ENCODE assay signal across 14 cellular contexts in genomic region chr5:139416651-139417050, GRCh38. TPM values are rescaled to one million over a fixed set of nuclear protein-coding genes. Genes with fewer than 3 reads are reported as not detected.
DNase-seq lines count a peak whose midpoint lies in the region; ATAC-seq and TF ChIP-seq lines count a peak whose summit lies in the region.
"Had no signal": no experiment of that assay in that cellular context is flagged by ENCODE, and none has a peak within 500 bp of the region (broad histone marks: within the 10 kb centered on the region; RNA-seq: fewer than 3 reads in every experiment).

No MANE protein-coding gene starts in this region.

- peaks cover 54% of the 10 kb centered on the region for H3K4me1 Mint-ChIP-seq in activated CD4-positive, alpha-beta memory T cell treated with anti-CD3 and anti-CD28 coated beads for 36 hours (ENCODE audit: low read depth)
- H3K4me1 Mint-ChIP-seq: IgD-negative memory B cell had no signal

- H3K27me3 Mint-ChIP-seq in activated CD4-positive, alpha-beta memory T cell treated with anti-CD3 and anti-CD28 coated beads for 36 hours, result no peaks in the 10 kb centered on the region
- H3K27me3 Mint-ChIP-seq: IgD-negative memory B cell had no signal

- H3K27me3 ChIP-seq in thoracic aorta (replicated peaks; ENCODE audit: insufficient read depth) (no peaks in the 10 kb centered on the region), body of pancreas (no peaks in the 10 kb centered on the region)
- H3K27me3 ChIP-seq: adrenal gland had no signal

- H3K4me3 ChIP-seq in fibroblast of villous mesenchyme (ENCODE audit: low read depth, low read length) (no peak overlapping the region), thoracic aorta (no peak overlapping the region), body of pancreas (no peak overlapping the region)
- H3K4me3 ChIP-seq: adrenal gland had no signal

- no peaks in the 10 kb centered on the region for H3K9me3 Mint-ChIP-seq in activated CD4-positive, alpha-beta memory T cell treated with anti-CD3 and anti-CD28 coated beads for 36 hours
- H3K9me3 Mint-ChIP-seq: IgD-negative memory B cell had no signal

- H3K27ac ChIP-seq in thoracic aorta (peak overlapping the region; percentile 36 to 83), body of pancreas (peak overlapping the region in 1 of 4 donors; percentile 46)

- intact Hi-C loops in activated CD4-positive, alpha-beta memory T cell treated with anti-CD3 and anti-CD28 coated beads for 36 hours (cut with micrococcal nuclease), result no loop called here
- intact Hi-C loops in body of pancreas (cut with DNase I), result no loop called here

- CTCF ChIA-PET in activated CD4-positive, alpha-beta memory T cell treated with anti-CD3 and anti-CD28 coated beads for 36 hours (lab: Charles Lee), result interaction anchor here (1.0 to 13.6 kb wide), 4 partner anchors 8 to 349 kb away, joined by 3 to 443 read pairs (median 5); no protein-coding TSS in a partner anchor

- peaks cover 28 to 45% of the 10 kb centered on the region in 2 donors for H3K4me1 ChIP-seq in thoracic aorta (ENCODE audit: control insufficient read depth in 1 of 2, low read depth in 2 of 2)
- H3K4me1 ChIP-seq in body of pancreas, result peaks cover 11% of the 10 kb centered on the region

- POLR2A ChIA-PET in activated CD4-positive, alpha-beta memory T cell treated with anti-CD3 and anti-CD28 coated beads for 36 hours (lab: Charles Lee), result interaction anchor here (0.7 to 7.9 kb wide), 12 partner anchors 13 to 236 kb away, joined by 3 to 57 read pairs (median 22); partner anchors contain the start of genes DNAJC18, MZB1, SPATA24 and STING1

- ATAC-seq in thoracic aorta (ENCODE audit: insufficient number of reproducible peaks, low FRiP score, low read depth) (no peak), GM18520 (IDR thresholded peaks at IDR 0.05; ENCODE audit: unreplicated experiment) (no peak), body of pancreas (no peak)
- ATAC-seq: activated CD4-positive, CD25-positive, alpha-beta regulatory T cell treated with anti-CD3 and anti-CD28 coated beads, Interleukin-2, amount 50 U/mL, for 24 hours had no signal

- H3K4me3 Mint-ChIP-seq in activated CD4-positive, alpha-beta memory T cell treated with anti-CD3 and anti-CD28 coated beads for 36 hours, result no peak overlapping the region
- H3K4me3 Mint-ChIP-seq: IgD-negative memory B cell had no signal

- H3K36me3 ChIP-seq in thoracic aorta, result peaks cover 21% of the 10 kb centered on the region
- no peaks in the 10 kb centered on the region for H3K36me3 ChIP-seq in body of pancreas (replicated peaks in 1 of 2; ENCODE audit: insufficient read depth in 1 of 2, low read depth in 2 of 2)

- no peak for TF ChIP-seq POLR2A in body of pancreas (IDR thresholded peaks at IDR 0.05)

- H3K27ac Mint-ChIP-seq in activated CD4-positive, alpha-beta memory T cell treated with anti-CD3 and anti-CD28 coated beads for 36 hours, result peak overlapping the region; percentile 96
- H3K27ac Mint-ChIP-seq: IgD-negative memory B cell had no signal

- H3K36me3 Mint-ChIP-seq in activated CD4-positive, alpha-beta memory T cell treated with anti-CD3 and anti-CD28 coated beads for 36 hours, result peaks cover 57% of the 10 kb centered on the region

- TF ChIP-seq CTCF in fibroblast of villous mesenchyme (IDR thresholded peaks at IDR 0.05; ENCODE audit: insufficient read depth, low read depth, low read length), result no peak
- no peak for TF ChIP-seq CTCF in thoracic aorta (IDR thresholded peaks at IDR 0.05)
- TF ChIP-seq CTCF in body of pancreas (IDR thresholded peaks at IDR 0.05), result no peak

- WGBS in body of pancreas, 2 donors, result 84 to 90% methylated on average over 9 of the region's 9 CpGs

- peak; percentile 47 for DNase-seq in activated effector memory CD4-positive, alpha-beta T cell treated with anti-CD3 and anti-CD28 coated beads, Interleukin-2, amount 50 U/mL, for 16 hours
- DNase-seq in activated effector memory CD4-positive, alpha-beta T cell treated with Interleukin-2 at 50 U/mL for 16 hours, result no peak
- DNase-seq in activated CD4-positive, alpha-beta memory T cell treated with anti-CD3 and anti-CD28 coated beads for 36 hours, result no peak
- DNase-seq in fibroblast of villous mesenchyme (ENCODE audit: low read depth) (peak; percentile 57), thoracic aorta (ENCODE audit: low spot score) (no peak), amniotic stem cell (lab: John Stamatoyannopoulos, UW) (no peak), body of pancreas (no peak)
- DNase-seq: effector memory CD4-positive, alpha-beta T cell; left cardiac atrium had no signal

- H3K9me3 ChIP-seq in thoracic aorta (no peaks in the 10 kb centered on the region), body of pancreas (no peaks in the 10 kb centered on the region)
- H3K9me3 ChIP-seq: adrenal gland had no signal

RNA-seq across cellular contexts. Expression of gene SPATA24, which starts 12.8 kb away (rescaled TPM):
- total RNA-seq in activated CD4-positive, alpha-beta memory T cell treated with anti-CD3 and anti-CD28 coated beads for 36 hours, result 1 to 10 TPM; 3.7 to 5.2 TPM
- total RNA-seq in fibroblast of villous mesenchyme (3.9 and 5.2 TPM in 2 replicates), thoracic aorta (10 to 100 TPM in 1 of 2 donors, 1 to 10 TPM in 1; 1.2 to 11.6 TPM), body of pancreas (10 to 100 TPM in 1 of 2 donors, not detected in 1; 18.9 TPM)

RNA-seq across cellular contexts. Expression of gene PROB1, which starts 21.7 kb away (rescaled TPM):
- total RNA-seq in activated CD4-positive, alpha-beta memory T cell treated with anti-CD3 and anti-CD28 coated beads for 36 hours, result 1 to 10 TPM; 3.8 to 3.9 TPM
- total RNA-seq in fibroblast of villous mesenchyme (3.9 and 4.3 TPM in 2 replicates), thoracic aorta (1 to 10 TPM; 1.9 to 4.9 TPM), body of pancreas (1 to 10 TPM in 1 of 2 donors, under 1 TPM in 1; 0.52 to 1.3 TPM)

RNA-seq across cellular contexts. Expression of gene DNAJC18, which starts 22.7 kb away (rescaled TPM):
- total RNA-seq in activated CD4-positive, alpha-beta memory T cell treated with anti-CD3 and anti-CD28 coated beads for 36 hours, result 10 to 100 TPM; 54.1 to 56.0 TPM
- total RNA-seq in fibroblast of villous mesenchyme (8.1 and 16.4 TPM in 2 replicates), thoracic aorta (10 to 100 TPM in 1 of 2 donors, 1 to 10 TPM in 1; 6.9 to 16.7 TPM), body of pancreas (1 to 10 TPM; 1.6 to 3.0 TPM)

RNA-seq across cellular contexts. Expression of gene MZB1, which starts 26.9 kb away (rescaled TPM):
- total RNA-seq in activated CD4-positive, alpha-beta memory T cell treated with anti-CD3 and anti-CD28 coated beads for 36 hours, result 10 to 100 TPM; 24.0 to 26.3 TPM
- total RNA-seq in fibroblast of villous mesenchyme (under 0.01 and 0.43 TPM in 2 replicates), thoracic aorta (not detected), body of pancreas (10 to 100 TPM in 1 of 2 donors, not detected in 1; 12.2 TPM)
- total RNA-seq: Daoy had no signal

RNA-seq across cellular contexts. Expression of gene SLC23A1, which starts 33.6 kb away (rescaled TPM):
- total RNA-seq in activated CD4-positive, alpha-beta memory T cell treated with anti-CD3 and anti-CD28 coated beads for 36 hours, result 1 to 10 TPM; 1.0 to 1.4 TPM
- total RNA-seq in fibroblast of villous mesenchyme (not detected in 2 replicates), thoracic aorta (not detected), body of pancreas (under 1 TPM; 0.66 to 0.78 TPM)
- total RNA-seq: Daoy, left cardiac atrium had no signal

Comparison
In these comparisons a context has a peak if more than half of its experiments do, and no peak if none do; other contexts are left out.
1. DNase-seq: peak in activated effector memory CD4-positive, alpha-beta T cell treated with anti-CD3 and anti-CD28 coated beads, Interleukin-2, amount 50 U/mL, for 16 hours (single experiment) and fibroblast of villous mesenchyme (single experiment); none in activated effector memory CD4-positive, alpha-beta T cell treated with Interleukin-2 at 50 U/mL for 16 hours (single experiment), activated CD4-positive, alpha-beta memory T cell treated with anti-CD3 and anti-CD28 coated beads for 36 hours (single experiment), thoracic aorta (single experiment), amniotic stem cell (single experiment) and body of pancreas (0 of 4).